1 cellular context compared by ENCODE assay signal in genomic region chr15:44726136-44726535, GRCh38.
TF ChIP-seq lines count a peak whose summit lies in the region.

No MANE protein-coding gene starts in this region.

TF ChIP-seq in GM23338, 12 proteins besides CTCF, POLR2A, EP300 and RAD21 (continued from another document):
- TF ChIP-seq ZNF462 (CRISPR knock-in tag; IDR thresholded peaks at IDR 0.05): no peak
- TF ChIP-seq ZNF114 (CRISPR knock-in tag; IDR thresholded peaks at IDR 0.05): no peak
- no peak for TF ChIP-seq CREB1 (CRISPR knock-in tag; IDR thresholded peaks at IDR 0.05; ENCODE audit: low read depth)
